27 cellular contexts compared by ENCODE assay signal in genomic region chr21:36166705-36167104, GRCh38. TPM values are rescaled to one million over a fixed set of nuclear protein-coding genes. Genes with fewer than 3 reads are reported as not detected.
A peak's percentile ranks its signal among the peaks of the same experiment; 100 is the strongest.
DNase-seq lines count a peak whose midpoint lies in the region; ATAC-seq, FAIRE-seq and TF ChIP-seq lines count a peak whose summit lies in the region.
"Had no signal": no experiment of that assay in that cellular context is flagged by ENCODE, and none has a peak within 500 bp of the region (broad histone marks: within the 10 kb centered on the region; RNA-seq: fewer than 3 reads in every experiment).

No MANE protein-coding gene starts in this region.

- H3K4me1 ChIP-seq in SK-N-SH (ENCODE audit: control insufficient read depth in 1 of 2, insufficient read depth in 2 of 2, low read depth in 1 of 2, low read length in 1 of 2) (peaks cover 0 to 8% of the 10 kb centered on the region in 2 experiments; a peak in 1 of 4 replicates), K562 (replicated peaks in 1 of 2; ENCODE audit: control insufficient read depth in 2 of 2, insufficient read depth in 2 of 2, low read length in 2 of 2) (peaks cover 0 to 3% of the 10 kb centered on the region in 2 experiments; a peak in 3 of 5 replicates), mucosa of descending colon (ENCODE audit: low read depth) (peaks cover 27% of the 10 kb centered on the region), foreskin keratinocyte (no peaks in the 10 kb centered on the region)
- H3K4me1 ChIP-seq: ascending aorta had no signal

- no peaks in the 10 kb centered on the region for H4K20me1 ChIP-seq in SK-N-SH (ENCODE audit: insufficient read depth)
- no peaks in the 10 kb centered on the region for H4K20me1 ChIP-seq in K562 (replicated peaks; ENCODE audit: control insufficient read depth, insufficient read depth, low read length)
- H4K20me1 ChIP-seq: BLaER1 had no signal

- no peaks in the 10 kb centered on the region for H3K9me1 ChIP-seq in K562 (ENCODE audit: control insufficient read depth, insufficient read depth, low read length)

- peaks cover 13% of the 10 kb centered on the region for H3K79me2 ChIP-seq in SK-N-SH (ENCODE audit: insufficient read depth)
- no peaks in the 10 kb centered on the region for H3K79me2 ChIP-seq in K562 (ENCODE audit: control insufficient read depth, insufficient read depth, low read length)

- FAIRE-seq in K562 (lab: Jason Lieb, UNC), result peak; percentile 15
- FAIRE-seq: A549, colon, keratinocyte, small intestine had no signal

- WGBS in SK-N-SH (ENCODE audit: low lambda C conversion rate), result 89% methylated on average over 7 of the region's 7 CpGs
- 2% methylated on average over 7 of the region's 7 CpGs for WGBS in K562 (ENCODE audit: insufficient coverage, low coverage, missing lambda C conversion rate)

- H3K4me2 ChIP-seq in SK-N-SH (no peak overlapping the region), K562 (ENCODE audit: insufficient read depth, low read length) (no peak overlapping the region; the same call in 1 of the 2 replicates)
- H3K4me2 ChIP-seq: A549, BLaER1, KMS-11 had no signal

- no peaks in the 10 kb centered on the region for H3K9me2 ChIP-seq in SK-N-SH

- POLR2A ChIA-PET in SK-N-SH (lab: Yijun Ruan, JAX), result no interaction called here
- POLR2A ChIA-PET in K562 (lab: Yijun Ruan, JAX), result interaction anchor here (0.6 kb wide), 1 partner anchor 1137 kb away, joined by 3 read pairs; no protein-coding TSS in a partner anchor

- CTCF ChIA-PET in SK-N-SH (lab: Yijun Ruan, JAX) (interaction anchor here (0.9 kb wide), 1 partner anchor 44 kb away, joined by 3 read pairs; no protein-coding TSS in a partner anchor), K562 (lab: Yijun Ruan, JAX; ENCODE audit: low intra/inter-chr PET ratio) (no interaction called here)

- no peak for TF ChIP-seq EP300 in SK-N-SH (IDR thresholded peaks at IDR 0.05; ENCODE audit: borderline replicate concordance in 1 of 2, low read depth in 1 of 2, low read length in 1 of 2)
- TF ChIP-seq EP300 in K562 (IDR thresholded peaks at IDR 0.05; ENCODE audit: low read length), result no peak

- in situ Hi-C loops in K562 (cut with MboI), result no loop called here

- BruUV-seq in K562 (replicated peaks; lab: Mats Ljungman, UMichigan), result no TSS peak

- H3K27ac ChIP-seq in SK-N-SH (ENCODE audit: low read depth in 2 of 2, low read length in 1 of 2) (no peak overlapping the region), K562 (ENCODE audit: extremely low read depth, low read depth, low read length) (no peak overlapping the region), foreskin keratinocyte (no peak overlapping the region)
- H3K27ac ChIP-seq: A549, ascending aorta, BLaER1, KMS-11 had no signal

- H3F3A ChIP-seq in SK-N-SH (replicated peaks; ENCODE audit: insufficient read depth), result no peaks in the 10 kb centered on the region

- H3K4me3 ChIP-seq in SK-N-SH (ENCODE audit: low read depth in 2 of 2, low read length in 1 of 2), result no peak overlapping the region
- no peak overlapping the region for H3K4me3 ChIP-seq in K562
- H3K4me3 ChIP-seq in mucosa of descending colon, result no peak overlapping the region
- H3K4me3 ChIP-seq: A549, ascending aorta, BLaER1 had no signal

- DNase-seq in SK-N-SH (peak; percentile 35), K562 (ENCODE audit: extremely low read depth in 1 of 4, low spot score in 3 of 4) (peak in 2 of 4 experiments; percentile 19 to 45), mucosa of descending colon (peak; percentile 46 to 52 (median 51)), foreskin keratinocyte (no peak)
- DNase-seq: activated CD4-positive, CD25-positive, alpha-beta regulatory T cell; activated CD8-positive, alpha-beta T cell treated with anti-CD3 and anti-CD28 coated beads for 36 hours; activated T-cell treated with anti-CD3 and anti-CD28 coated beads, Interleukin-2, amount 50 U/mL, for 1 hour; hippocampal formation; mammary epithelial cell; natural killer cell; NCI-H1092 treated with DMSO at 0.1 percent for 48 hours; NCI-H2081; NCI-H446 treated with DMSO at 0.1 percent for 48 hours; small intestine; stimulated activated CD4-positive, alpha-beta T cell treated with anti-CD3 and anti-CD28 coated beads, Interleukin-2, amount 100 ng/mL, for 48 hours had no signal

- H3K36me3 ChIP-seq in SK-N-SH (replicated peaks in 1 of 2; ENCODE audit: control insufficient read depth in 1 of 2, insufficient read depth in 2 of 2, low read length in 1 of 2) (peaks cover 0 to 11% of the 10 kb centered on the region in 2 experiments), K562 (ENCODE audit: control insufficient read depth, insufficient read depth, low read length) (no peaks in the 10 kb centered on the region), mucosa of descending colon (ENCODE audit: low read depth) (no peaks in the 10 kb centered on the region)

- H2AFZ ChIP-seq in SK-N-SH (ENCODE audit: low read depth) (no peak overlapping the region), K562 (ENCODE audit: low read depth, low read length) (no peak overlapping the region)

- H3K9me3 ChIP-seq in SK-N-SH (no peaks in the 10 kb centered on the region), K562 (replicated peaks; ENCODE audit: control insufficient read depth, insufficient read depth, low read depth, low read length) (no peaks in the 10 kb centered on the region), mucosa of descending colon (no peaks in the 10 kb centered on the region)
- H3K9me3 ChIP-seq: A549, ascending aorta, BLaER1 had no signal

- no peak for TF ChIP-seq RAD21 in SK-N-SH (IDR thresholded peaks at IDR 0.05; ENCODE audit: low read length)
- TF ChIP-seq RAD21 in K562 (CRISPR knock-in tag; conservative IDR thresholded peaks at IDR 0.05 in 1 of 2, IDR thresholded peaks at IDR 0.05 in 1 of 2), result no peak

- intact Hi-C loops in K562 (cut with micrococcal nuclease), result no loop called here
- intact Hi-C loops in mucosa of descending colon (cut with DNase I, micrococcal nuclease), result no loop called here

- H3K9ac ChIP-seq in SK-N-SH (no peak overlapping the region), K562 (ENCODE audit: insufficient read depth in 1 of 2, low read depth in 2 of 2, low read length in 2 of 2) (no peak overlapping the region)
- H3K9ac ChIP-seq: BLaER1, KMS-11 had no signal

- no peak for TF ChIP-seq CTCF in SK-N-SH (IDR thresholded peaks at IDR 0.05)
- no peak for TF ChIP-seq CTCF in K562 (IDR thresholded peaks at IDR 0.05 in 2 of 3, conservative IDR thresholded peaks at IDR 0.05 in 1 of 3; ENCODE audit: insufficient read depth in 2 of 3, low read depth in 1 of 3, low read length in 3 of 3)
- no peak for TF ChIP-seq CTCF in mucosa of descending colon (IDR thresholded peaks at IDR 0.05)
- TF ChIP-seq CTCF in foreskin keratinocyte (conservative IDR thresholded peaks at IDR 0.05), result no peak

- TF ChIP-seq POLR2A in K562 (conservative IDR thresholded peaks at IDR 0.05), result no peak

- no peaks in the 10 kb centered on the region for H3K27me3 ChIP-seq in SK-N-SH (ENCODE audit: insufficient read depth)
- H3K27me3 ChIP-seq in K562 (ENCODE audit: control insufficient read depth in 2 of 2, insufficient read depth in 2 of 2, low read length in 2 of 2), result peaks cover 3 to 35% of the 10 kb centered on the region in 2 experiments; a peak in 4 of 5 replicates
- H3K27me3 ChIP-seq in foreskin keratinocyte, result no peaks in the 10 kb centered on the region
- H3K27me3 ChIP-seq: ascending aorta, BLaER1 had no signal

- no peak for ATAC-seq in SK-N-SH treated with all-trans-retinoic acid at 6 μM for 48 hours
- ATAC-seq in K562, result peak; percentile 69; the same call in 2 of the 3 replicates
- peak; percentile 60 for ATAC-seq in mucosa of descending colon
- no peak for ATAC-seq in GM18870 (IDR thresholded peaks at IDR 0.05; ENCODE audit: unreplicated experiment)
- no peak for ATAC-seq in foreskin keratinocyte
- ATAC-seq in GM21360 (IDR thresholded peaks at IDR 0.05; ENCODE audit: unreplicated experiment), result no peak
- ATAC-seq in GM18520 (IDR thresholded peaks at IDR 0.05; ENCODE audit: unreplicated experiment), result no peak
- ATAC-seq: A549; activated CD8-positive, alpha-beta T cell treated with anti-CD3 and anti-CD28 coated beads for 36 hours; natural killer cell; Right ventricle myocardium inferior had no signal

RNA-seq across cellular contexts. Expression of gene DOP1B, which starts 10.1 kb away (rescaled TPM):
- polyA plus RNA-seq in SK-N-SH (2012; rRNA removed), result 4.3 and 4.9 TPM in 2 replicates
- polyA plus RNA-seq in SK-N-SH (2012; cell fraction: cytosol; rRNA removed), result 3.7 and 4.8 TPM in 2 replicates
- polyA plus RNA-seq in SK-N-SH (2012; cell fraction: nucleus; rRNA removed), result 7.5 and 8.2 TPM in 2 replicates
- total RNA-seq in K562 (2011; cell fraction: chromatin; rRNA removed; ENCODE audit: low replicate concordance), result 1.3 and 1.7 TPM in 2 replicates
- 1.2 and 1.8 TPM in 2 replicates for total RNA-seq in K562 (2011; cell fraction: nucleolus; rRNA removed)
- 1.2 and 2.0 TPM in 2 replicates for total RNA-seq in K562 (2011; cell fraction: nucleoplasm; rRNA removed)
- total RNA-seq in K562 (2014; rRNA removed), result 0.32 and 0.41 TPM in 2 replicates
- total RNA-seq in K562 (2014; rRNA removed; fragmentation: Illumina TruSeq; extraction: Trizol), result 1.2 and 1.4 TPM in 2 replicates
- 0.58 and 0.79 TPM in 2 replicates for total RNA-seq in K562 (2015; rRNA removed; fragmentation: Illumina TruSeq; extraction: Trizol)
- 1.8 and 2.2 TPM in 2 replicates for total RNA-seq in K562 (2021)
- polyA plus RNA-seq in K562 (2011; rRNA removed), result 0.75 and 1.1 TPM in 2 replicates
- 0.58 and 1.6 TPM in 2 replicates for polyA plus RNA-seq in K562 (2011; cell fraction: cytosol; rRNA removed)
- polyA plus RNA-seq in K562 (2011; cell fraction: nucleus; rRNA removed), result 0.65 and 2.5 TPM in 2 replicates
- 1.0 and 2.3 TPM in 2 replicates for polyA plus RNA-seq in K562 (2012)
- 0.64 and 0.68 TPM in 2 replicates for polyA plus RNA-seq in K562 (2014; fragmentation: Illumina TruSeq; extraction: Trizol)
- under 1 TPM; 0.04 to 0.06 TPM for polyA plus RNA-seq in K562 (2014; fragmentation: Nextera tagmentation; extraction: Ambion mirVana)
- polyA plus RNA-seq in K562 (2014; rRNA removed), result 0.45 and 0.76 TPM in 2 replicates
- polyA minus RNA-seq in K562 (2011; rRNA and poly(A)+ RNA removed), result 0.28 and 2.0 TPM in 2 replicates
- 0.67 and 2.3 TPM in 2 replicates for polyA minus RNA-seq in K562 (2011; cell fraction: cytosol; rRNA and poly(A)+ RNA removed)
- polyA minus RNA-seq in K562 (2011; cell fraction: nucleus; rRNA and poly(A)+ RNA removed), result 0.94 and 3.0 TPM in 2 replicates
- total RNA-seq in mucosa of descending colon, result 10 to 100 TPM; 40.4 to 87.3 (median 73.1) TPM
- total RNA-seq in foreskin keratinocyte, result 3.0 and 4.2 TPM in 2 replicates
- polyA plus RNA-seq in foreskin keratinocyte, result 0.74 and 0.90 TPM in 2 replicates

RNA-seq across cellular contexts. Expression of gene CBR3, which starts 31.8 kb away (rescaled TPM):
- polyA plus RNA-seq in SK-N-SH (2012; rRNA removed), result 5.7 and 6.7 TPM in 2 replicates
- 7.7 and 8.4 TPM in 2 replicates for polyA plus RNA-seq in SK-N-SH (2012; cell fraction: cytosol; rRNA removed)
- 3.3 and 4.7 TPM in 2 replicates for polyA plus RNA-seq in SK-N-SH (2012; cell fraction: nucleus; rRNA removed)
- total RNA-seq in K562 (2011; cell fraction: chromatin; rRNA removed; ENCODE audit: low replicate concordance), result not detected in 2 replicates
- not detected in 2 replicates for total RNA-seq in K562 (2011; cell fraction: nucleolus; rRNA removed)
- not detected in 2 replicates for total RNA-seq in K562 (2011; cell fraction: nucleoplasm; rRNA removed)
- total RNA-seq in K562 (2014; rRNA removed), result not detected in 2 replicates
- not detected in 2 replicates for total RNA-seq in K562 (2014; rRNA removed; fragmentation: Illumina TruSeq; extraction: Trizol)
- not detected in 2 replicates for total RNA-seq in K562 (2015; rRNA removed; fragmentation: Illumina TruSeq; extraction: Trizol)
- total RNA-seq in K562 (2021), result 0.16 TPM in 1 of 2 replicates, not detected in the other
- not detected in 2 replicates for polyA plus RNA-seq in K562 (2011; rRNA removed)
- not detected in 2 replicates for polyA plus RNA-seq in K562 (2011; cell fraction: cytosol; rRNA removed)
- polyA plus RNA-seq in K562 (2011; cell fraction: nucleus; rRNA removed), result not detected in 2 replicates
- not detected in 2 replicates for polyA plus RNA-seq in K562 (2012)
- polyA plus RNA-seq in K562 (2014; fragmentation: Illumina TruSeq; extraction: Trizol), result not detected in 2 replicates
- polyA plus RNA-seq in K562 (2014; fragmentation: Nextera tagmentation; extraction: Ambion mirVana), result not detected
- not detected in 2 replicates for polyA plus RNA-seq in K562 (2014; rRNA removed)
- polyA minus RNA-seq in K562 (2011; rRNA and poly(A)+ RNA removed), result not detected in 2 replicates
- polyA minus RNA-seq in K562 (2011; cell fraction: cytosol; rRNA and poly(A)+ RNA removed), result not detected in 2 replicates
- not detected in 2 replicates for polyA minus RNA-seq in K562 (2011; cell fraction: nucleus; rRNA and poly(A)+ RNA removed)
- total RNA-seq in mucosa of descending colon, result 1 to 10 TPM in 2 of 3 donors, under 1 TPM in 1; 0.75 to 5.0 (median 4.1) TPM
- total RNA-seq in foreskin keratinocyte, result 6.2 and 7.9 TPM in 2 replicates
- polyA plus RNA-seq in foreskin keratinocyte, result 8.2 and 9.8 TPM in 2 replicates
- total RNA-seq: progenitor cell of endocrine pancreas had no signal

Comparison
In these comparisons a context has a peak if more than half of its experiments do, and no peak if none do; other contexts are left out.
1. DNase-seq: peak in SK-N-SH (single experiment) and mucosa of descending colon (3 of 3); none in foreskin keratinocyte (0 of 2).
2. ATAC-seq: peak in K562 (single experiment) and mucosa of descending colon (single experiment); none in SK-N-SH treated with all-trans-retinoic acid at 6 μM for 48 hours (single experiment), GM18870 (single experiment), foreskin keratinocyte (single experiment), GM21360 (single experiment) and GM18520 (single experiment).
3. Of the 27 proteins assayed by ChIP-seq in both K562 and SK-N-SH: peak only in K562: none; only in SK-N-SH: none; in both: GATA2; in neither: 25; mixed calls (peak in some experiments, not most) for 1.